ENCODE assay signal across 3 cellular contexts in genomic region chr9:125426926-125427325, GRCh38.
TF ChIP-seq lines count a peak whose summit lies in the region.

No MANE protein-coding gene starts in this region.

TF ChIP-seq in HCT116, 20 proteins besides CTCF, POLR2A, EP300 and RAD21:
- no peak for TF ChIP-seq FOSL1 (IDR thresholded peaks at IDR 0.05; ENCODE audit: low read depth)
- TF ChIP-seq, protein P1, sequence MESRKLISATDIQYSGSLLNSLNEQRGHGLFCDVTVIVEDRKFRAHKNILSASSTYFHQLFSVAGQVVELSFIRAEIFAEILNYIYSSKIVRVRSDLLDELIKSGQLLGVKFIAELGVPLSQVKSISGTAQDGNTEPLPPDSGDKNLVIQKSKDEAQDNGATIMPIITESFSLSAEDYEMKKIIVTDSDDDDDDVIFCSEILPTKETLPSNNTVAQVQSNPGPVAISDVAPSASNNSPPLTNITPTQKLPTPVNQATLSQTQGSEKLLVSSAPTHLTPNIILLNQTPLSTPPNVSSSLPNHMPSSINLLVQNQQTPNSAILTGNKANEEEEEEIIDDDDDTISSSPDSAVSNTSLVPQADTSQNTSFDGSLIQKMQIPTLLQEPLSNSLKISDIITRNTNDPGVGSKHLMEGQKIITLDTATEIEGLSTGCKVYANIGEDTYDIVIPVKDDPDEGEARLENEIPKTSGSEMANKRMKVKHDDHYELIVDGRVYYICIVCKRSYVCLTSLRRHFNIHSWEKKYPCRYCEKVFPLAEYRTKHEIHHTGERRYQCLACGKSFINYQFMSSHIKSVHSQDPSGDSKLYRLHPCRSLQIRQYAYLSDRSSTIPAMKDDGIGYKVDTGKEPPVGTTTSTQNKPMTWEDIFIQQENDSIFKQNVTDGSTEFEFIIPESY (IDR thresholded peaks at IDR 0.05; ENCODE audit: extremely low read depth, insufficient replicate concordance, low read length) = no peak
- TF ChIP-seq CEBPB (IDR thresholded peaks at IDR 0.05; ENCODE audit: low read depth) = no peak
- TF ChIP-seq, protein P2, sequence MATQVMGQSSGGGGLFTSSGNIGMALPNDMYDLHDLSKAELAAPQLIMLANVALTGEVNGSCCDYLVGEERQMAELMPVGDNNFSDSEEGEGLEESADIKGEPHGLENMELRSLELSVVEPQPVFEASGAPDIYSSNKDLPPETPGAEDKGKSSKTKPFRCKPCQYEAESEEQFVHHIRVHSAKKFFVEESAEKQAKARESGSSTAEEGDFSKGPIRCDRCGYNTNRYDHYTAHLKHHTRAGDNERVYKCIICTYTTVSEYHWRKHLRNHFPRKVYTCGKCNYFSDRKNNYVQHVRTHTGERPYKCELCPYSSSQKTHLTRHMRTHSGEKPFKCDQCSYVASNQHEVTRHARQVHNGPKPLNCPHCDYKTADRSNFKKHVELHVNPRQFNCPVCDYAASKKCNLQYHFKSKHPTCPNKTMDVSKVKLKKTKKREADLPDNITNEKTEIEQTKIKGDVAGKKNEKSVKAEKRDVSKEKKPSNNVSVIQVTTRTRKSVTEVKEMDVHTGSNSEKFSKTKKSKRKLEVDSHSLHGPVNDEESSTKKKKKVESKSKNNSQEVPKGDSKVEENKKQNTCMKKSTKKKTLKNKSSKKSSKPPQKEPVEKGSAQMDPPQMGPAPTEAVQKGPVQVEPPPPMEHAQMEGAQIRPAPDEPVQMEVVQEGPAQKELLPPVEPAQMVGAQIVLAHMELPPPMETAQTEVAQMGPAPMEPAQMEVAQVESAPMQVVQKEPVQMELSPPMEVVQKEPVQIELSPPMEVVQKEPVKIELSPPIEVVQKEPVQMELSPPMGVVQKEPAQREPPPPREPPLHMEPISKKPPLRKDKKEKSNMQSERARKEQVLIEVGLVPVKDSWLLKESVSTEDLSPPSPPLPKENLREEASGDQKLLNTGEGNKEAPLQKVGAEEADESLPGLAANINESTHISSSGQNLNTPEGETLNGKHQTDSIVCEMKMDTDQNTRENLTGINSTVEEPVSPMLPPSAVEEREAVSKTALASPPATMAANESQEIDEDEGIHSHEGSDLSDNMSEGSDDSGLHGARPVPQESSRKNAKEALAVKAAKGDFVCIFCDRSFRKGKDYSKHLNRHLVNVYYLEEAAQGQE (IDR thresholded peaks at IDR 0.05; ENCODE audit: low read depth) = no peak
- TF ChIP-seq ELF1 (IDR thresholded peaks at IDR 0.05; ENCODE audit: borderline replicate concordance, low read depth) = no peak
- no peak for TF ChIP-seq ZNF274 (IDR thresholded peaks at IDR 0.05; ENCODE audit: low read depth, low read length)
- TF ChIP-seq, protein P3, sequence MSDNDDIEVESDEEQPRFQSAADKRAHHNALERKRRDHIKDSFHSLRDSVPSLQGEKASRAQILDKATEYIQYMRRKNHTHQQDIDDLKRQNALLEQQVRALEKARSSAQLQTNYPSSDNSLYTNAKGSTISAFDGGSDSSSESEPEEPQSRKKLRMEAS (IDR thresholded peaks at IDR 0.05) = no peak
- no peak for TF ChIP-seq EGR1 (IDR thresholded peaks at IDR 0.05; ENCODE audit: low read depth)
- TF ChIP-seq CBX3 (IDR thresholded peaks at IDR 0.05; ENCODE audit: low read depth) = no peak

TF ChIP-seq in IMR-90, 13 proteins besides CTCF, POLR2A, EP300 and RAD21:
- TF ChIP-seq SMC3 (IDR thresholded peaks at IDR 0.05; ENCODE audit: low read depth, low read length) = no peak
- TF ChIP-seq MAZ (IDR thresholded peaks at IDR 0.05; ENCODE audit: borderline replicate concordance, low read depth, low read length) = no peak
- TF ChIP-seq ELK1 (IDR thresholded peaks at IDR 0.05; ENCODE audit: borderline replicate concordance, low read depth, low read length) = no peak
- no peak for TF ChIP-seq RFX5 (IDR thresholded peaks at IDR 0.05; ENCODE audit: low read depth, low read length)
- no peak for TF ChIP-seq NFE2L2 (IDR thresholded peaks at IDR 0.05; ENCODE audit: low read depth, low read length)
- no peak for TF ChIP-seq MAFK (IDR thresholded peaks at IDR 0.05; ENCODE audit: low read depth, low read length)
- TF ChIP-seq MXI1 (IDR thresholded peaks at IDR 0.05; ENCODE audit: borderline replicate concordance, low read depth, low read length) = no peak
- no peak for TF ChIP-seq CHD1 (IDR thresholded peaks at IDR 0.05; ENCODE audit: low read depth, low read length)
- TF ChIP-seq CEBPB (IDR thresholded peaks at IDR 0.05; ENCODE audit: low read depth, low read length) = no peak
- TF ChIP-seq BHLHE40 (IDR thresholded peaks at IDR 0.05; ENCODE audit: low read depth, low read length) = no peak
- no peak for TF ChIP-seq RCOR1 (IDR thresholded peaks at IDR 0.05; ENCODE audit: insufficient replicate concordance, low read length)
- no peak for TF ChIP-seq FOS (IDR thresholded peaks at IDR 0.05; ENCODE audit: low read depth, low read length)
- TF ChIP-seq, protein P4, sequence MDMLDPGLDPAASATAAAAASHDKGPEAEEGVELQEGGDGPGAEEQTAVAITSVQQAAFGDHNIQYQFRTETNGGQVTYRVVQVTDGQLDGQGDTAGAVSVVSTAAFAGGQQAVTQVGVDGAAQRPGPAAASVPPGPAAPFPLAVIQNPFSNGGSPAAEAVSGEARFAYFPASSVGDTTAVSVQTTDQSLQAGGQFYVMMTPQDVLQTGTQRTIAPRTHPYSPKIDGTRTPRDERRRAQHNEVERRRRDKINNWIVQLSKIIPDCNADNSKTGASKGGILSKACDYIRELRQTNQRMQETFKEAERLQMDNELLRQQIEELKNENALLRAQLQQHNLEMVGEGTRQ (IDR thresholded peaks at IDR 0.05; ENCODE audit: low read depth, low read length) = no peak
TF ChIP-seq in IMR-90: peak in this region for 0.

TF ChIP-seq in H1, 55 proteins besides CTCF, POLR2A, EP300 and RAD21:
- TF ChIP-seq SUZ12 (IDR thresholded peaks at IDR 0.05; ENCODE audit: low read length) = no peak
- TF ChIP-seq SP2 (IDR thresholded peaks at IDR 0.05; ENCODE audit: low read length) = no peak
- TF ChIP-seq SP4 (IDR thresholded peaks at IDR 0.05; ENCODE audit: low read length) = no peak
